Comparison of ENCODE assay signal across 1 cellular context in the genomic region with DNA sequence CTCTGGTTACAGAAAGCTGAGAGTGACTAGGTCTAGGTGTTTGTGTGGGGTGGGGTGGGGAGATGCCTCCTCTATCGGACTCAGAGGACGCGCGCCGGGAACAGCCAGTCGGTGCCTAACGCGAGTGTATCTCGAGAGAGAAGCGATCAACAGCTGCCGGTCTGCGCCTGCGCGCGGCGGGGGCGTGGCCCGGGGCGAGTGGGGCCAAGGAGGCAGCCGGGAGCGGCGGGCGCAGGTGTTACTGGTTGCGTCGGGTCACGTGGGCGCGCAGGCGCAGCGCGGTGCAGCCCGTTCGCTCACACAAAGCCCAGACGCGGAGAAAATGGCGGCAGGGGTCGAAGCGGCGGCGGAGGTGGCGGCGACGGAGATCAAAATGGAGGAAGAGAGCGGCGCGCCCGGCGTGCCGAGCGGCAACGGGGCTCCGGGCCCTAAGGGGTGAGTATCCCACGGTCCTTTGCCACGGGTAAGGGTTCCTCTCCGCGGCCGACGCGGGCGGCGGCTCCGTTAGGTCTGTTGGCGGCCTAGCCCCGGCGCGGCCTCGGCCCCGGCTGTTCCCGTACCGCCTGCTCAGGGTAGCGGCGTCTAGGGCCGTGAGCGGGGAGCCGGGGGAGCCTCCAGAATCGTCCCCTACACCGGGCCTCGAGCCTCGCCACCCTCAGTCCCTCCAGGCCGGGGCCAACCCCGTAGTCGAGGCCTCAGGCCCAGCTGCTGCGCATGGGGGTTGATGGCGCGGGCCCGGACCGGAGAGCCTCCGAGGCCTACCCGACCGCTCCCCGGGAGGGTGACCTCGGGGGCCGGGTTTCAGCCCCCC.
TF ChIP-seq lines count a peak whose summit lies in the region.

HNRNPM (plus strand) TSS at position 299 of the 811 bp plus-strand sequence; CDS start at position 323, 24 bp downstream.

TF ChIP-seq in WTC11, 78 proteins besides CTCF, POLR2A, EP300 and RAD21 (continued from another document and continues in another):
- TF ChIP-seq, protein P1, sequence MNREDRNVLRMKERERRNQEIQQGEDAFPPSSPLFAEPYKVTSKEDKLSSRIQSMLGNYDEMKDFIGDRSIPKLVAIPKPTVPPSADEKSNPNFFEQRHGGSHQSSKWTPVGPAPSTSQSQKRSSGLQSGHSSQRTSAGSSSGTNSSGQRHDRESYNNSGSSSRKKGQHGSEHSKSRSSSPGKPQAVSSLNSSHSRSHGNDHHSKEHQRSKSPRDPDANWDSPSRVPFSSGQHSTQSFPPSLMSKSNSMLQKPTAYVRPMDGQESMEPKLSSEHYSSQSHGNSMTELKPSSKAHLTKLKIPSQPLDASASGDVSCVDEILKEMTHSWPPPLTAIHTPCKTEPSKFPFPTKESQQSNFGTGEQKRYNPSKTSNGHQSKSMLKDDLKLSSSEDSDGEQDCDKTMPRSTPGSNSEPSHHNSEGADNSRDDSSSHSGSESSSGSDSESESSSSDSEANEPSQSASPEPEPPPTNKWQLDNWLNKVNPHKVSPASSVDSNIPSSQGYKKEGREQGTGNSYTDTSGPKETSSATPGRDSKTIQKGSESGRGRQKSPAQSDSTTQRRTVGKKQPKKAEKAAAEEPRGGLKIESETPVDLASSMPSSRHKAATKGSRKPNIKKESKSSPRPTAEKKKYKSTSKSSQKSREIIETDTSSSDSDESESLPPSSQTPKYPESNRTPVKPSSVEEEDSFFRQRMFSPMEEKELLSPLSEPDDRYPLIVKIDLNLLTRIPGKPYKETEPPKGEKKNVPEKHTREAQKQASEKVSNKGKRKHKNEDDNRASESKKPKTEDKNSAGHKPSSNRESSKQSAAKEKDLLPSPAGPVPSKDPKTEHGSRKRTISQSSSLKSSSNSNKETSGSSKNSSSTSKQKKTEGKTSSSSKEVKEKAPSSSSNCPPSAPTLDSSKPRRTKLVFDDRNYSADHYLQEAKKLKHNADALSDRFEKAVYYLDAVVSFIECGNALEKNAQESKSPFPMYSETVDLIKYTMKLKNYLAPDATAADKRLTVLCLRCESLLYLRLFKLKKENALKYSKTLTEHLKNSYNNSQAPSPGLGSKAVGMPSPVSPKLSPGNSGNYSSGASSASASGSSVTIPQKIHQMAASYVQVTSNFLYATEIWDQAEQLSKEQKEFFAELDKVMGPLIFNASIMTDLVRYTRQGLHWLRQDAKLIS (CRISPR knock-in tag; IDR thresholded peaks at IDR 0.05; ENCODE audit: borderline replicate concordance): peak; percentile 84; the same call in 1 of the 2 replicates
- TF ChIP-seq MXD4 (CRISPR knock-in tag; IDR thresholded peaks at IDR 0.05; ENCODE audit: borderline replicate concordance): no peak
- TF ChIP-seq, protein P2, sequence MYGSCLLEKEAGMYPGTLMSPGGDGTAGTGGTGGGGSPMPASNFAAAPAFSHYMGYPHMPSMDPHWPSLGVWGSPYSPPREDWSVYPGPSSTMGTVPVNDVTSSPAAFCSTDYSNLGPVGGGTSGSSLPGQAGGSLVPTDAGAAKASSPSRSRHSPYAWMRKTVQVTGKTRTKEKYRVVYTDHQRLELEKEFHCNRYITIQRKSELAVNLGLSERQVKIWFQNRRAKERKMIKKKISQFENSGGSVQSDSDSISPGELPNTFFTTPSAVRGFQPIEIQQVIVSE (CRISPR knock-in tag; IDR thresholded peaks at IDR 0.05; ENCODE audit: borderline replicate concordance): no peak
- TF ChIP-seq ZNF219 (CRISPR knock-in tag; IDR thresholded peaks at IDR 0.05; ENCODE audit: borderline replicate concordance): no peak; the same call in 1 of the 2 replicates
- TF ChIP-seq, protein P3, sequence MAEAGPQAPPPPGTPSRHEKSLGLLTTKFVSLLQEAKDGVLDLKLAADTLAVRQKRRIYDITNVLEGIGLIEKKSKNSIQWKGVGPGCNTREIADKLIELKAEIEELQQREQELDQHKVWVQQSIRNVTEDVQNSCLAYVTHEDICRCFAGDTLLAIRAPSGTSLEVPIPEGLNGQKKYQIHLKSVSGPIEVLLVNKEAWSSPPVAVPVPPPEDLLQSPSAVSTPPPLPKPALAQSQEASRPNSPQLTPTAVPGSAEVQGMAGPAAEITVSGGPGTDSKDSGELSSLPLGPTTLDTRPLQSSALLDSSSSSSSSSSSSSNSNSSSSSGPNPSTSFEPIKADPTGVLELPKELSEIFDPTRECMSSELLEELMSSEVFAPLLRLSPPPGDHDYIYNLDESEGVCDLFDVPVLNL (CRISPR knock-in tag; IDR thresholded peaks at IDR 0.05; ENCODE audit: borderline replicate concordance, low read depth): peak; percentile 88; the same call in 1 of the 2 replicates
- TF ChIP-seq, protein P4, sequence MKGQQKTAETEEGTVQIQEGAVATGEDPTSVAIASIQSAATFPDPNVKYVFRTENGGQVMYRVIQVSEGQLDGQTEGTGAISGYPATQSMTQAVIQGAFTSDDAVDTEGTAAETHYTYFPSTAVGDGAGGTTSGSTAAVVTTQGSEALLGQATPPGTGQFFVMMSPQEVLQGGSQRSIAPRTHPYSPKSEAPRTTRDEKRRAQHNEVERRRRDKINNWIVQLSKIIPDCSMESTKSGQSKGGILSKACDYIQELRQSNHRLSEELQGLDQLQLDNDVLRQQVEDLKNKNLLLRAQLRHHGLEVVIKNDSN (CRISPR knock-in tag; IDR thresholded peaks at IDR 0.05): peak; percentile 99
- TF ChIP-seq IRF2 (CRISPR knock-in tag; IDR thresholded peaks at IDR 0.05; ENCODE audit: borderline replicate concordance, low read depth): no peak
- no peak for TF ChIP-seq SMAD3 (CRISPR knock-in tag; IDR thresholded peaks at IDR 0.05; ENCODE audit: borderline replicate concordance)
- TF ChIP-seq HMGXB4 (CRISPR knock-in tag; IDR thresholded peaks at IDR 0.05): peak; percentile 76; the same call in 1 of the 2 replicates
- TF ChIP-seq TCF7 (CRISPR knock-in tag; IDR thresholded peaks at IDR 0.05; ENCODE audit: low read depth): no peak; the same call in 1 of the 2 replicates
- TF ChIP-seq ATF3 (CRISPR knock-in tag; conservative IDR thresholded peaks at IDR 0.05): peak; percentile 47; the same call in 1 of the 2 replicates
- TF ChIP-seq ZNF121 (CRISPR knock-in tag; IDR thresholded peaks at IDR 0.05): no peak
- TF ChIP-seq NR3C1 (CRISPR knock-in tag; conservative IDR thresholded peaks at IDR 0.05; ENCODE audit: low read depth): 0 out of 2 replicates have a peak, but pooled peaks have one; percentile 40
- peak; percentile 95 for TF ChIP-seq FOXP1 (CRISPR knock-in tag; IDR thresholded peaks at IDR 0.05; ENCODE audit: borderline replicate concordance)
- no peak; the same call in 1 of the 2 replicates for TF ChIP-seq ETV6 (CRISPR knock-in tag; IDR thresholded peaks at IDR 0.05)
- TF ChIP-seq, protein P5, sequence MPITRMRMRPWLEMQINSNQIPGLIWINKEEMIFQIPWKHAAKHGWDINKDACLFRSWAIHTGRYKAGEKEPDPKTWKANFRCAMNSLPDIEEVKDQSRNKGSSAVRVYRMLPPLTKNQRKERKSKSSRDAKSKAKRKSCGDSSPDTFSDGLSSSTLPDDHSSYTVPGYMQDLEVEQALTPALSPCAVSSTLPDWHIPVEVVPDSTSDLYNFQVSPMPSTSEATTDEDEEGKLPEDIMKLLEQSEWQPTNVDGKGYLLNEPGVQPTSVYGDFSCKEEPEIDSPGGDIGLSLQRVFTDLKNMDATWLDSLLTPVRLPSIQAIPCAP (CRISPR knock-in tag; IDR thresholded peaks at IDR 0.05): peak; percentile 39; the same call in 1 of the 2 replicates
- 0 out of 2 replicates have a peak, but pooled peaks have one; percentile 72 for TF ChIP-seq NR1H2 (CRISPR knock-in tag; IDR thresholded peaks at IDR 0.05)
- TF ChIP-seq STAT6 (CRISPR knock-in tag; conservative IDR thresholded peaks at IDR 0.05; ENCODE audit: low read depth): no peak
- peak; percentile 79 for TF ChIP-seq SP1 (CRISPR knock-in tag; conservative IDR thresholded peaks at IDR 0.05)
- no peak for TF ChIP-seq ZNF396 (CRISPR knock-in tag; IDR thresholded peaks at IDR 0.05; ENCODE audit: borderline replicate concordance)
- no peak for TF ChIP-seq ZSCAN18 (CRISPR knock-in tag; IDR thresholded peaks at IDR 0.05)
- TF ChIP-seq ZNF263 (CRISPR knock-in tag; IDR thresholded peaks at IDR 0.05; ENCODE audit: low read depth): no peak; the same call in 1 of the 2 replicates
- TF ChIP-seq NFE2L1 (CRISPR knock-in tag; IDR thresholded peaks at IDR 0.05): peak; percentile 79; the same call in 1 of the 2 replicates
- TF ChIP-seq PRDM15 (CRISPR knock-in tag; IDR thresholded peaks at IDR 0.05): no peak
- TF ChIP-seq, protein P6, sequence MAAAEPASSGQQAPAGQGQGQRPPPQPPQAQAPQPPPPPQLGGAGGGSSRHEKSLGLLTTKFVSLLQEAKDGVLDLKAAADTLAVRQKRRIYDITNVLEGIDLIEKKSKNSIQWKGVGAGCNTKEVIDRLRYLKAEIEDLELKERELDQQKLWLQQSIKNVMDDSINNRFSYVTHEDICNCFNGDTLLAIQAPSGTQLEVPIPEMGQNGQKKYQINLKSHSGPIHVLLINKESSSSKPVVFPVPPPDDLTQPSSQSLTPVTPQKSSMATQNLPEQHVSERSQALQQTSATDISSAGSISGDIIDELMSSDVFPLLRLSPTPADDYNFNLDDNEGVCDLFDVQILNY (CRISPR knock-in tag; IDR thresholded peaks at IDR 0.05): peak; percentile 46; the same call in 1 of the 2 replicates
- peak; percentile 77; the same call in 1 of the 2 replicates for TF ChIP-seq ZBTB43 (CRISPR knock-in tag; IDR thresholded peaks at IDR 0.05)
